In genomic region chr7:130356760-130357611, GRCh38 we compare ENCODE assay signal across 8 cellular contexts. TPM values are rescaled to one million over a fixed set of nuclear protein-coding genes. Genes with fewer than 3 reads are reported as not detected.
DNase-seq lines count a peak whose midpoint lies in the region; ATAC-seq, FAIRE-seq and TF ChIP-seq lines count a peak whose summit lies in the region.

No MANE protein-coding gene starts in this region.

- TF ChIP-seq EP300 in Ishikawa (IDR thresholded peaks at IDR 0.05; ENCODE audit: borderline replicate concordance) = peak; percentile 34; the same call in 1 of the 2 replicates
- TF ChIP-seq EP300 in K562 (IDR thresholded peaks at IDR 0.05; ENCODE audit: low read length) = no peak

- no peak overlapping the region for H3K9ac ChIP-seq in K562 (ENCODE audit: insufficient read depth in 1 of 2, low read depth in 2 of 2, low read length in 2 of 2)

- WGBS in K562 (ENCODE audit: insufficient coverage, low coverage, missing lambda C conversion rate) = 20% methylated on average over 17 of the region's 17 CpGs
- WGBS in testis, 2 donors = 77 to 81% methylated on average over 17 of the region's 17 CpGs

- FAIRE-seq in K562 (lab: Jason Lieb, UNC) = peak; percentile 6

- TF ChIP-seq POLR2A in K562 (conservative IDR thresholded peaks at IDR 0.05) = no peak
- no peak for TF ChIP-seq POLR2A in testis (IDR thresholded peaks at IDR 0.05)
- no peak for TF ChIP-seq POLR2A in erythroblast (IDR thresholded peaks at IDR 0.05; ENCODE audit: low read length)

- POLR2A ChIA-PET in K562 (lab: Yijun Ruan, JAX) = interaction anchor here (1.2 to 1.9 kb wide), 2 partner anchors 8 to 12 kb away, joined by 5 to 8 read pairs; partner anchors contain the start of gene CPA5

- no peaks in the 10 kb centered on the region; a peak in 1 of 5 replicates for H3K4me1 ChIP-seq in K562 (replicated peaks in 1 of 2; ENCODE audit: control insufficient read depth in 2 of 2, insufficient read depth in 2 of 2, low read length in 2 of 2)
- H3K4me1 ChIP-seq in thoracic aorta (ENCODE audit: control insufficient read depth in 1 of 2, low read depth in 2 of 2) = peaks cover 17 to 41% of the 10 kb centered on the region in 2 donors
- peaks cover 11% of the 10 kb centered on the region for H3K4me1 ChIP-seq in testis

- CTCF ChIA-PET in K562 (lab: Yijun Ruan, JAX; ENCODE audit: low intra/inter-chr PET ratio) = interaction anchor here (0.6 kb wide), 1 partner anchor 1720 kb away, joined by 4 read pairs; no protein-coding TSS in a partner anchor

- no peak overlapping the region for H3K4me3 ChIP-seq in K562
- H3K4me3 ChIP-seq in thoracic aorta = no peak overlapping the region
- H3K4me3 ChIP-seq in testis = no peak overlapping the region

- H3K9me1 ChIP-seq in K562 (ENCODE audit: control insufficient read depth, insufficient read depth, low read length) = no peaks in the 10 kb centered on the region

- DNase-seq in K562 (ENCODE audit: extremely low read depth in 1 of 4, low spot score in 3 of 4) (peak in 2 of 4 experiments; percentile 55 to 56), kidney tubule cell (ENCODE audit: low spot score) (peak; percentile 94), thoracic aorta (ENCODE audit: low spot score) (no peak), testis (no peak), erythroblast (lab: John Stamatoyannopoulos, UW) (no peak), G401 (ENCODE audit: low spot score) (no peak)
- DNase-seq in activated CD4-positive, CD25-positive, alpha-beta regulatory T cell (lab: John Stamatoyannopoulos, UW) = no peak

- TF ChIP-seq CTCF in K562 (IDR thresholded peaks at IDR 0.05 in 2 of 3, conservative IDR thresholded peaks at IDR 0.05 in 1 of 3; ENCODE audit: insufficient read depth in 2 of 3, low read depth in 1 of 3, low read length in 3 of 3) (no peak), thoracic aorta (IDR thresholded peaks at IDR 0.05) (no peak), testis (IDR thresholded peaks at IDR 0.05) (no peak)

- in situ Hi-C loops in K562 (cut with MboI) (no loop called here), G401 (cut with HindIII; ENCODE audit: low sequenced_read_pairs) (no loop called here)

- H4K20me1 ChIP-seq in K562 (replicated peaks; ENCODE audit: control insufficient read depth, insufficient read depth, low read length) = no peaks in the 10 kb centered on the region

- H3K27me3 ChIP-seq in K562 (ENCODE audit: control insufficient read depth in 2 of 2, insufficient read depth in 2 of 2, low read length in 2 of 2) = peaks cover 8 to 48% of the 10 kb centered on the region in 2 experiments; a peak in 4 of 5 replicates
- H3K27me3 ChIP-seq in thoracic aorta (replicated peaks; ENCODE audit: insufficient read depth) = no peaks in the 10 kb centered on the region
- no peaks in the 10 kb centered on the region for H3K27me3 ChIP-seq in testis

- peaks cover 5% of the 10 kb centered on the region; the same call in 1 of the 2 replicates for H3K9me3 ChIP-seq in K562 (replicated peaks; ENCODE audit: control insufficient read depth, insufficient read depth, low read depth, low read length)
- H3K9me3 ChIP-seq in thoracic aorta = no peaks in the 10 kb centered on the region
- H3K9me3 ChIP-seq in testis = no peaks in the 10 kb centered on the region

- no peak overlapping the region for H3K4me2 ChIP-seq in K562 (ENCODE audit: insufficient read depth, low read length)

- H3K36me3 ChIP-seq in K562 (ENCODE audit: control insufficient read depth, insufficient read depth, low read length) (no peaks in the 10 kb centered on the region), thoracic aorta (no peaks in the 10 kb centered on the region), testis (ENCODE audit: low read depth, missing control alignments) (no peaks in the 10 kb centered on the region)

- H3K27ac ChIP-seq in K562 (ENCODE audit: extremely low read depth, low read depth, low read length) (no peak overlapping the region), thoracic aorta (peak overlapping the region; percentile 31 to 63), testis (peak overlapping the region in 1 of 2 donors; percentile 60)

- H3K79me2 ChIP-seq in K562 (ENCODE audit: control insufficient read depth, insufficient read depth, low read length) = no peaks in the 10 kb centered on the region

- no TSS peak for BruUV-seq in K562 (replicated peaks; lab: Mats Ljungman, UMichigan)

- ATAC-seq in K562 (peak; percentile 74), thoracic aorta (ENCODE audit: insufficient number of reproducible peaks, low FRiP score, low read depth) (no peak)

- H2AFZ ChIP-seq in K562 (ENCODE audit: low read depth, low read length) = no peak overlapping the region

- intact Hi-C loops in K562 (cut with micrococcal nuclease) = no loop called here
- intact Hi-C loops in testis (cut with DNase I; ENCODE audit: low total_unique reads) = no loop called here

- TF ChIP-seq RAD21 in Ishikawa (IDR thresholded peaks at IDR 0.05; ENCODE audit: low read depth) (no peak), K562 (CRISPR knock-in tag; conservative IDR thresholded peaks at IDR 0.05 in 1 of 2, IDR thresholded peaks at IDR 0.05 in 1 of 2) (no peak)

TF ChIP-seq in Ishikawa, 13 proteins besides CTCF, POLR2A, EP300 and RAD21:
- peak; percentile 62 for TF ChIP-seq NFIC (IDR thresholded peaks at IDR 0.05)
- no peak for TF ChIP-seq TEAD4 (IDR thresholded peaks at IDR 0.05)
- 0 out of 2 replicates have a peak, but pooled peaks have one; percentile 27 for TF ChIP-seq MAX (IDR thresholded peaks at IDR 0.05)
- TF ChIP-seq CEBPB (IDR thresholded peaks at IDR 0.05) = peak; percentile 89
- TF ChIP-seq FOXM1 (IDR thresholded peaks at IDR 0.05; ENCODE audit: borderline replicate concordance, low read depth) = no peak
- peak; percentile 65 for TF ChIP-seq TCF12 (IDR thresholded peaks at IDR 0.05; ENCODE audit: low read depth)

TF ChIP-seq in K562, 482 proteins besides CTCF, POLR2A, EP300 and RAD21 (continues in another document):
- no peak for TF ChIP-seq ZNF398 (CRISPR knock-in tag; IDR thresholded peaks at IDR 0.05)
- no peak for TF ChIP-seq SRSF1 (IDR thresholded peaks at IDR 0.05; ENCODE audit: low read depth, low read length)
- TF ChIP-seq SP2 (IDR thresholded peaks at IDR 0.05; ENCODE audit: extremely low read depth, low read depth, low read length, poor library complexity, severe bottlenecking) = no peak

RNA-seq across cellular contexts. Expression of gene CPA5, which starts 12.4 kb away (rescaled TPM):
- total RNA-seq in K562 (2011; cell fraction: chromatin; rRNA removed; ENCODE audit: low replicate concordance) = 1.00 TPM in 1 of 2 replicates, not detected in the other
- 0.33 and 3.7 TPM in 2 replicates for total RNA-seq in K562 (2011; cell fraction: nucleolus; rRNA removed)
- 0.31 and 0.66 TPM in 2 replicates for total RNA-seq in K562 (2011; cell fraction: nucleoplasm; rRNA removed)
- total RNA-seq in K562 (2014; rRNA removed) (0.16 and 0.23 TPM in 2 replicates), K562 (2014; rRNA removed; fragmentation: Illumina TruSeq; extraction: Trizol) (0.29 and 0.91 TPM in 2 replicates), K562 (2015; rRNA removed; fragmentation: Illumina TruSeq; extraction: Trizol) (0.26 and 0.94 TPM in 2 replicates), K562 (2021) (0.18 and 0.22 TPM in 2 replicates), thoracic aorta (not detected), testis (10 to 100 TPM; 11.5 to 46.7 TPM)
- polyA plus RNA-seq in K562 (2011; rRNA removed) (0.14 and 0.50 TPM in 2 replicates), K562 (2014; fragmentation: Illumina TruSeq; extraction: Trizol) (0.24 and 1.00 TPM in 2 replicates), K562 (2014; fragmentation: Nextera tagmentation; extraction: Ambion mirVana) (1 to 10 TPM; 1.0 to 2.4 TPM), K562 (2014; rRNA removed) (0.11 and 0.13 TPM in 2 replicates), testis (ENCODE audit: insufficient read depth, low read depth, low replicate concordance) (59.4 TPM)
- polyA plus RNA-seq in K562 (2011; cell fraction: cytosol; rRNA removed) = 0.07 and 0.19 TPM in 2 replicates
- 0.29 and 2.2 TPM in 2 replicates for polyA plus RNA-seq in K562 (2011; cell fraction: nucleus; rRNA removed)
- 0.91 and 6.4 TPM in 2 replicates for polyA plus RNA-seq in K562 (2012)
- not detected in 2 replicates for polyA minus RNA-seq in K562 (2011; rRNA and poly(A)+ RNA removed)
- polyA minus RNA-seq in K562 (2011; cell fraction: cytosol; rRNA and poly(A)+ RNA removed) = not detected in 2 replicates
- not detected in 2 replicates for polyA minus RNA-seq in K562 (2011; cell fraction: nucleus; rRNA and poly(A)+ RNA removed)
- total RNA-seq in G401 (2014; rRNA removed; shearing (Covaris generic)) = not detected in 2 replicates

RNA-seq across cellular contexts. Expression of gene CPA1, which starts 23.3 kb away (rescaled TPM):
- total RNA-seq in K562 (2011; cell fraction: chromatin; rRNA removed; ENCODE audit: low replicate concordance) = not detected in 2 replicates
- total RNA-seq in K562 (2011; cell fraction: nucleolus; rRNA removed) = not detected in 2 replicates
- total RNA-seq in K562 (2011; cell fraction: nucleoplasm; rRNA removed) = not detected in 2 replicates
- total RNA-seq in K562 (2014; rRNA removed) = not detected in 2 replicates
- not detected in 2 replicates for total RNA-seq in K562 (2014; rRNA removed; fragmentation: Illumina TruSeq; extraction: Trizol)
- not detected in 2 replicates for total RNA-seq in K562 (2015; rRNA removed; fragmentation: Illumina TruSeq; extraction: Trizol)
- total RNA-seq in K562 (2021) = 6.5 and 9.7 TPM in 2 replicates
- polyA plus RNA-seq in K562 (2011; rRNA removed) = not detected in 2 replicates
- not detected in 2 replicates for polyA plus RNA-seq in K562 (2011; cell fraction: cytosol; rRNA removed)
- not detected in 2 replicates for polyA plus RNA-seq in K562 (2011; cell fraction: nucleus; rRNA removed)
- polyA plus RNA-seq in K562 (2012) = not detected in 2 replicates
- not detected in 2 replicates for polyA plus RNA-seq in K562 (2014; fragmentation: Illumina TruSeq; extraction: Trizol)
- polyA plus RNA-seq in K562 (2014; fragmentation: Nextera tagmentation; extraction: Ambion mirVana) = not detected
- not detected in 2 replicates for polyA plus RNA-seq in K562 (2014; rRNA removed)
- not detected in 2 replicates for polyA minus RNA-seq in K562 (2011; rRNA and poly(A)+ RNA removed)
- not detected in 2 replicates for polyA minus RNA-seq in K562 (2011; cell fraction: cytosol; rRNA and poly(A)+ RNA removed)
- not detected in 2 replicates for polyA minus RNA-seq in K562 (2011; cell fraction: nucleus; rRNA and poly(A)+ RNA removed)
- 1 to 10 TPM; 1.8 to 4.1 TPM for total RNA-seq in thoracic aorta
- 1 to 10 TPM; 3.0 to 3.9 TPM for total RNA-seq in testis
- 2.5 TPM for polyA plus RNA-seq in testis (ENCODE audit: insufficient read depth, low read depth, low replicate concordance)
- total RNA-seq in G401 (2014; rRNA removed; shearing (Covaris generic)) = not detected in 2 replicates
